In the genomic region with DNA sequence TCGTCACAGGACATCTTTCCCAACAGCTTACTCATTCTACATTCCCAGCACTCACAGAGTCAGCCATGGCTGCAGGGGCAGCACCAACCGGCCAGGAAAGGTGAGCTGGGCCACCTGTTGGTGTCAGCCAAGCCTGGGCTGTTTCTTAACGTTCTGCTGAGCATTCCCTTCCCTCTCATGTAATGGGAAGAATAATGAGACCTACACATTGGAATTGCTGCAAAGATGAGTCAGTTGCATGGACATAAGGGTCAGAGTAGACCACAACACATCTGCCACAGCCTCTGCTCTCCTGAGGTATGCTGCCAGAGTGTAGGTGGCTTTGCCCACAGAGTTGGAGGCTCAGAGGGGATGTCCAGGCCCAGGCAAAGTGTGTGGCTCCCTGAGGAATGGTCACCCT, we compare ENCODE assay signal across 15 cellular contexts.
DNase-seq lines count a peak whose midpoint lies in the region; ATAC-seq, FAIRE-seq and TF ChIP-seq lines count a peak whose summit lies in the region.
"Had no signal": no experiment of that assay in that cellular context is flagged by ENCODE, and none has a peak within 500 bp of the region (broad histone marks: within the 10 kb centered on the region; RNA-seq: fewer than 3 reads in every experiment).

No MANE protein-coding gene starts in this region.

- DNase-seq in AG08395 (ENCODE audit: low spot score): peak; percentile 47
- DNase-seq in HK-2 (ENCODE audit: unreplicated experiment): peak; percentile 16
- DNase-seq in epithelial cell of esophagus (ENCODE audit: low read depth): peak; percentile 24
- DNase-seq in neural crest cell (ENCODE audit: low read depth, low spot score): no peak
- no peak for DNase-seq in NCI-H510A treated with DMSO at 0.1 percent for 48 hours (lab: John Stamatoyannopoulos, UW)
- DNase-seq in epidermal melanocyte (ENCODE audit: insufficient read length, low spot score): no peak
- no peak for DNase-seq in small intestine
- DNase-seq: activated CD4-positive, CD25-positive, alpha-beta regulatory T cell; activated CD8-positive, alpha-beta memory T cell treated with anti-CD3 and anti-CD28 coated beads, Interleukin-2, amount 50 U/mL, for 4 hours; NCI-H1092 treated with DMSO at 0.1 percent for 48 hours; NCI-H226 had no signal

- H3K27ac ChIP-seq in small intestine (ENCODE audit: low read depth in 1 of 2, low read length in 1 of 2): no peak overlapping the region
- H3K27ac ChIP-seq: hepatocyte, skin epidermis had no signal

- peaks cover 2% of the 10 kb centered on the region for H3K9me3 Mint-ChIP-seq in neural crest cell

- FAIRE-seq in small intestine (lab: Jason Lieb, UNC): no peak

- TF ChIP-seq CTCF in epithelial cell of esophagus (IDR thresholded peaks at IDR 0.05; ENCODE audit: insufficient read depth, low read depth, low read length, missing control alignments) (no peak), neural crest cell (conservative IDR thresholded peaks at IDR 0.05) (no peak)

- peaks cover 3 to 11% of the 10 kb centered on the region in 2 donors for H3K36me3 ChIP-seq in small intestine (ENCODE audit: control insufficient read depth in 2 of 2, insufficient read depth in 2 of 2, low read length in 2 of 2)

- H3K4me3 ChIP-seq in epithelial cell of esophagus (ENCODE audit: low read length) (no peak overlapping the region), small intestine (ENCODE audit: low read depth in 1 of 2, low read length in 2 of 2) (no peak overlapping the region)
- H3K4me3 ChIP-seq: hepatocyte, skin epidermis had no signal

- WGBS in small intestine, 3 donors: 62 to 71% (median 68%) methylated on average over 3 of the region's 3 CpGs

- no peaks in the 10 kb centered on the region for H3K4me1 ChIP-seq in small intestine (ENCODE audit: control insufficient read depth in 2 of 2, insufficient read depth in 1 of 2, low read depth in 1 of 2, low read length in 1 of 2)

- no peak for ATAC-seq in HG02588 (IDR thresholded peaks at IDR 0.05; ENCODE audit: unreplicated experiment)

- H3K27me3 ChIP-seq in small intestine (ENCODE audit: control insufficient read depth in 2 of 2, insufficient read depth in 2 of 2, low read length in 2 of 2): no peaks in the 10 kb centered on the region
- H3K27me3 ChIP-seq: hepatocyte had no signal

- H3K27ac Mint-ChIP-seq in neural crest cell (ENCODE audit: unreplicated experiment): peak overlapping the region; percentile 86
- H3K27ac Mint-ChIP-seq: activated naive CD4-positive, alpha-beta T cell treated with anti-CD3 and anti-CD28 coated beads, Interleukin-2, amount 50 U/mL, for 24 hours had no signal

- H3K36me3 Mint-ChIP-seq in neural crest cell (ENCODE audit: low read depth): peaks cover 25% of the 10 kb centered on the region
- H3K36me3 Mint-ChIP-seq: activated naive CD4-positive, alpha-beta T cell treated with anti-CD3 and anti-CD28 coated beads, Interleukin-2, amount 50 U/mL, for 24 hours had no signal

- no peaks in the 10 kb centered on the region for H3K4me1 Mint-ChIP-seq in neural crest cell
- H3K4me1 Mint-ChIP-seq: activated naive CD4-positive, alpha-beta T cell treated with anti-CD3 and anti-CD28 coated beads, Interleukin-2, amount 50 U/mL, for 24 hours had no signal

- H3K4me3 Mint-ChIP-seq in neural crest cell: no peak overlapping the region
- H3K4me3 Mint-ChIP-seq: activated naive CD4-positive, alpha-beta T cell treated with anti-CD3 and anti-CD28 coated beads, Interleukin-2, amount 50 U/mL, for 24 hours had no signal

- no peaks in the 10 kb centered on the region for H3K27me3 Mint-ChIP-seq in neural crest cell (ENCODE audit: low read depth)
- H3K27me3 Mint-ChIP-seq: activated naive CD4-positive, alpha-beta T cell treated with anti-CD3 and anti-CD28 coated beads, Interleukin-2, amount 50 U/mL, for 24 hours had no signal

- no peaks in the 10 kb centered on the region for H3K9me3 ChIP-seq in small intestine (ENCODE audit: control insufficient read depth, low read depth)

Comparison
In these comparisons a context has a peak if more than half of its experiments do, and no peak if none do; other contexts are left out.
1. DNase-seq: peak in AG08395 (single experiment), HK-2 (single experiment) and epithelial cell of esophagus (single experiment); none in neural crest cell (single experiment), NCI-H510A treated with DMSO at 0.1 percent for 48 hours (single experiment), epidermal melanocyte (single experiment) and small intestine (single experiment).